Comparison of ENCODE assay signal across 1 cellular context in the genomic region with DNA sequence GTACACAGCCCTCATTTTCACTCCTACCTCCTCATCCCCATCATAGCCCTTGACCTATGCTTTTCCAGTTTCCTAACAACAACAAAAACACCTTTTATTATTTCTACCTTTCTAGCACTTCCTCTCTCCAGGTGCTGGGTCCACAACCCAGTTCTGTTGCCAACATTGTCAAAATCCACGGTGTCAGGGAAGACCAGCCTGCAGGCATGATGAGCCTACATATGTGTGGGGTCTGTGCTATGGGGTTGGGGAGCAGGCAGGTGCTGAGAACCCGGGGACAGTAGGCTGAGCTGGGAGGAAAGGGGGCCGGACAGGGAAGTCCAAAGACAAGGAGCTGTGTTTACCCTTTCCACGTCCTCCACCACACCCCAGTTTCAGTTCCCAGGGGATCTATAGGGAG.
TF ChIP-seq lines count a peak whose summit lies in the region.

No MANE protein-coding gene starts in this region.

TF ChIP-seq in WTC11, 78 proteins besides CTCF, POLR2A, EP300 and RAD21 (continued from another document):
- no peak for TF ChIP-seq AFF4 (CRISPR knock-in tag; IDR thresholded peaks at IDR 0.05; ENCODE audit: borderline replicate concordance)
- TF ChIP-seq ZNF416 (CRISPR knock-in tag; IDR thresholded peaks at IDR 0.05), result no peak
- TF ChIP-seq, protein P1, sequence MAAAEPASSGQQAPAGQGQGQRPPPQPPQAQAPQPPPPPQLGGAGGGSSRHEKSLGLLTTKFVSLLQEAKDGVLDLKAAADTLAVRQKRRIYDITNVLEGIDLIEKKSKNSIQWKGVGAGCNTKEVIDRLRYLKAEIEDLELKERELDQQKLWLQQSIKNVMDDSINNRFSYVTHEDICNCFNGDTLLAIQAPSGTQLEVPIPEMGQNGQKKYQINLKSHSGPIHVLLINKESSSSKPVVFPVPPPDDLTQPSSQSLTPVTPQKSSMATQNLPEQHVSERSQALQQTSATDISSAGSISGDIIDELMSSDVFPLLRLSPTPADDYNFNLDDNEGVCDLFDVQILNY (CRISPR knock-in tag; IDR thresholded peaks at IDR 0.05), result no peak
